ENCODE assay signal across 28 cellular contexts in genomic region chr16:49723310-49723709, GRCh38.
"Had no signal": no experiment of that assay in that cellular context is flagged by ENCODE, and none has a peak within 500 bp of the region (broad histone marks: within the 10 kb centered on the region; RNA-seq: fewer than 3 reads in every experiment).

No MANE protein-coding gene starts in this region.

- H2AFZ ChIP-seq: parathyroid adenoma had no signal

- H3K27me3 Mint-ChIP-seq: naive B cell; progenitor cell of endocrine pancreas; stimulated activated naive B cell treated with anti-CD40 and anti-IgM and Interleukin-4, amounts not matched to agents 10 μg/mL and 1 μg/mL and 100 μg/mL, for 72 hours; stimulated activated naive CD8-positive, alpha-beta T cell treated with anti-CD3 and anti-CD28 coated beads, Interleukin-15, Interleukin-2, amounts not matched to agents 100 ng/mL and 50 ng/mL, for 24 hours had no signal

- H3K4me3 ChIP-seq: ovary, psoas muscle, right lobe of liver, sigmoid colon, stomach, thoracic aorta, thyroid gland, tibial nerve, upper lobe of left lung had no signal

- H3K9me3 ChIP-seq: ovary, psoas muscle, right lobe of liver, sigmoid colon, stomach, thoracic aorta, thyroid gland, tibial nerve, upper lobe of left lung had no signal

- H3K79me2 ChIP-seq: parathyroid adenoma had no signal

- H3K9ac ChIP-seq: parathyroid adenoma had no signal

- H3K36me3 Mint-ChIP-seq: naive B cell; naive thymus-derived CD8-positive, alpha-beta T cell; natural killer cell treated with Interleukin-12 subunit alpha and Interleukin-12 subunit beta and Interleukin-15 and Interleukin-18, amount 100 ng/mL, for 72 hours; stimulated activated effector memory CD8-positive, alpha-beta T cell treated with anti-CD3 and anti-CD28 coated beads, Interleukin-12 subunit alpha, Interleukin-12 subunit beta, amount 100 ng/mL, for 72 hours; stimulated activated naive B cell treated with anti-CD40 and anti-IgM and Interleukin-4, amounts not matched to agents 10 μg/mL and 1 μg/mL and 100 μg/mL, for 72 hours had no signal

- H3K36me3 ChIP-seq: ovary, right lobe of liver, sigmoid colon, stomach, thoracic aorta, thyroid gland, tibial nerve, upper lobe of left lung had no signal

- H3K27me3 ChIP-seq: ovary, right lobe of liver, sigmoid colon, stomach, thyroid gland, tibial nerve, upper lobe of left lung had no signal

- H3K9me3 Mint-ChIP-seq: naive B cell; natural killer cell treated with Interleukin-12 subunit alpha and Interleukin-12 subunit beta and Interleukin-15 and Interleukin-18, amount 100 ng/mL, for 72 hours; neural crest cell; stimulated activated effector memory CD8-positive, alpha-beta T cell treated with anti-CD3 and anti-CD28 coated beads, Interleukin-12 subunit alpha, Interleukin-12 subunit beta, amount 100 ng/mL, for 72 hours; stimulated activated naive CD8-positive, alpha-beta T cell treated with anti-CD3 and anti-CD28 coated beads, Interleukin-15, Interleukin-2, amounts not matched to agents 100 ng/mL and 50 ng/mL, for 24 hours had no signal

- H3K27ac ChIP-seq: ovary, parathyroid adenoma, psoas muscle, right lobe of liver, stomach, thoracic aorta, thyroid gland, tibial nerve, upper lobe of left lung had no signal

- H3K4me1 ChIP-seq: parathyroid adenoma, right lobe of liver, stomach, thyroid gland, tibial nerve, upper lobe of left lung had no signal

- H3K4me1 Mint-ChIP-seq: naive B cell; naive thymus-derived CD8-positive, alpha-beta T cell; stimulated activated effector memory CD8-positive, alpha-beta T cell treated with anti-CD3 and anti-CD28 coated beads, Interleukin-12 subunit alpha, Interleukin-12 subunit beta, amount 100 ng/mL, for 72 hours had no signal

- H3K4me3 Mint-ChIP-seq: naive B cell; naive thymus-derived CD8-positive, alpha-beta T cell; natural killer cell treated with Interleukin-12 subunit alpha and Interleukin-12 subunit beta and Interleukin-15 and Interleukin-18, amount 100 ng/mL, for 72 hours; neural crest cell; stimulated activated effector memory CD8-positive, alpha-beta T cell treated with anti-CD3 and anti-CD28 coated beads, Interleukin-12 subunit alpha, Interleukin-12 subunit beta, amount 100 ng/mL, for 72 hours; stimulated activated naive B cell treated with anti-CD40 and anti-IgM and Interleukin-4, amounts not matched to agents 10 μg/mL and 1 μg/mL and 100 μg/mL, for 72 hours; stimulated activated naive CD8-positive, alpha-beta T cell treated with anti-CD3 and anti-CD28 coated beads, Interleukin-15, Interleukin-2, amounts not matched to agents 100 ng/mL and 50 ng/mL, for 24 hours had no signal

- H3K27ac Mint-ChIP-seq: naive thymus-derived CD8-positive, alpha-beta T cell; natural killer cell treated with Interleukin-12 subunit alpha and Interleukin-12 subunit beta and Interleukin-15 and Interleukin-18, amount 100 ng/mL, for 72 hours; progenitor cell of endocrine pancreas; stimulated activated effector memory CD8-positive, alpha-beta T cell treated with anti-CD3 and anti-CD28 coated beads, Interleukin-12 subunit alpha, Interleukin-12 subunit beta, amount 100 ng/mL, for 72 hours; stimulated activated naive B cell treated with anti-CD40 and anti-IgM and Interleukin-4, amounts not matched to agents 10 μg/mL and 1 μg/mL and 100 μg/mL, for 72 hours; stimulated activated naive CD8-positive, alpha-beta T cell treated with anti-CD3 and anti-CD28 coated beads, Interleukin-15, Interleukin-2, amounts not matched to agents 100 ng/mL and 50 ng/mL, for 24 hours had no signal

- DNase-seq: naive B cell; naive thymus-derived CD8-positive, alpha-beta T cell; occipital lobe; ovary; posterior cingulate gyrus; psoas muscle; right cardiac atrium; right lobe of liver; sigmoid colon; small intestine; stimulated activated CD4-positive, alpha-beta T cell treated with anti-CD3 and anti-CD28 coated beads, Interleukin-15, amount 100 ng/mL, for 24 hours; stimulated activated CD4-positive, alpha-beta T cell treated with anti-CD3 and anti-CD28 coated beads, Interleukin-2, amount 100 ng/mL, for 24 hours; stimulated activated CD4-positive, alpha-beta T cell treated with anti-CD3 and anti-CD28 coated beads, Interleukin-2, amount 100 ng/mL, for 48 hours; stimulated activated CD4-positive, alpha-beta T cell treated with anti-CD3 and anti-CD28 coated beads, Interleukin-4, amount 100 ng/mL, for 24 hours; stimulated activated naive B cell treated with anti-CD40 and anti-IgM and Interleukin-4, amounts not matched to agents 10 μg/mL and 1 μg/mL and 100 μg/mL, for 72 hours; stimulated activated naive CD4-positive, alpha-beta T cell treated with Interleukin-2 at 50 U/mL for 16 hours; stomach; thyroid gland; trophoblast cell; upper lobe of left lung had no signal
